23 cellular contexts compared by ENCODE assay signal in the genomic region with DNA sequence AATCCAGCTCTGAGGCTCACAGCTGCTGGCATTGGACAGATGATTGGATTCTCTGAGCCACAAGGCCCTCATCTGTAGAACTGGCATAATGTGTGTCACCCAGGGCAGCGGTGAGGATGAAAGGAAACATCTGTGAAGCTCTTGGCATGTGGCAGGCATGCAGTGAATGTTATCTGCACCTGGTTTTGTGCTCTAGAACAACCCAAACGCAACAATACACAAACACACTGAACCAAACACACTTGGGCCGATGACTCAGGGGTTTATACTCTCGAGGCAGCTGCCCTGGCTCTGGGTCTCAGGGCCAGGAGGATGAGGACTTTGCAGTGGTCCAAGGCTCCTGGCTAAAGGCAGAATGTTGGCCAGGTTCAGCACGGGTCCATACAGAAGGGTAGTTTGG.
A peak's percentile ranks its signal among the peaks of the same experiment; 100 is the strongest.
DNase-seq lines count a peak whose midpoint lies in the region; ATAC-seq and TF ChIP-seq lines count a peak whose summit lies in the region.
"Had no signal": no experiment of that assay in that cellular context is flagged by ENCODE, and none has a peak within 500 bp of the region (broad histone marks: within the 10 kb centered on the region; RNA-seq: fewer than 3 reads in every experiment).

No MANE protein-coding gene starts in this region.

- intact Hi-C loops in OCI-LY7 (cut with micrococcal nuclease; ENCODE audit: unreplicated experiment) = no loop called here

- H4K20me1 ChIP-seq in OCI-LY7 (ENCODE audit: insufficient read depth, low read length) = no peaks in the 10 kb centered on the region

- H3K4me3 ChIP-seq in AG04450 (ENCODE audit: low read depth, low read length) (no peak overlapping the region), fibroblast of pulmonary artery (replicated peaks; ENCODE audit: low read depth, low read length) (no peak overlapping the region), OCI-LY7 (ENCODE audit: low read depth, low read length, poor library complexity, severe bottlenecking) (no peak overlapping the region)
- H3K4me3 ChIP-seq: A549, cardiac muscle cell, HAP-1, K562, lower lobe of right lung, tibial nerve had no signal

- H3K27ac ChIP-seq in AG04450 (ENCODE audit: low read depth, low read length) (peak overlapping the region; percentile 25), OCI-LY7 (ENCODE audit: low read depth, low read length, poor library complexity, severe bottlenecking) (no peak overlapping the region)
- H3K27ac ChIP-seq: A549, cardiac muscle cell, lower lobe of right lung, tibial nerve had no signal

- H3K79me2 ChIP-seq in OCI-LY7 (ENCODE audit: insufficient read depth, low read depth, low read length) = no peaks in the 10 kb centered on the region

- POLR2A ChIA-PET in AG04450 (lab: Yijun Ruan, JAX) = interaction anchor here (1.0 to 1.4 kb wide), 2 partner anchors 14 to 36 kb away, joined by 4 read pairs; no protein-coding TSS in a partner anchor
- POLR2A ChIA-PET in OCI-LY7 (lab: Charles Lee) = no interaction called here

- H3K9me3 ChIP-seq in AG04450 (ENCODE audit: control insufficient read depth, insufficient read depth, low read length) (no peaks in the 10 kb centered on the region), OCI-LY7 (ENCODE audit: low read length) (no peaks in the 10 kb centered on the region)
- H3K9me3 ChIP-seq: A549, HAP-1, lower lobe of right lung, tibial nerve had no signal

- no peaks in the 10 kb centered on the region for H3K4me1 ChIP-seq in OCI-LY7 (ENCODE audit: insufficient read depth, low read length, poor library complexity, severe bottlenecking)
- H3K4me1 ChIP-seq: A549, HAP-1, lower lobe of right lung, tibial nerve had no signal

- CTCF ChIA-PET in AG04450 (lab: Charles Lee) (interaction anchor here (1.5 kb wide), 1 partner anchor 159 kb away, joined by 3 read pairs; no protein-coding TSS in a partner anchor), OCI-LY7 (lab: Charles Lee; ENCODE audit: unreplicated experiment) (interaction anchor here (0.6 kb wide), 1 partner anchor 308 kb away, joined by 3 read pairs; no protein-coding TSS in a partner anchor)

- BruUV-seq in OCI-LY7 (replicated peaks; lab: Mats Ljungman, UMichigan) = no TSS peak

- H3K36me3 ChIP-seq in OCI-LY7 (ENCODE audit: insufficient read depth, low read length) = no peaks in the 10 kb centered on the region

- DNase-seq in AG04450 (ENCODE audit: low read depth, low spot score) = peak; percentile 74
- DNase-seq in LHCN-M2 (ENCODE audit: low read depth) = peak; percentile 73
- DNase-seq in fibroblast of pulmonary artery (ENCODE audit: low read depth) = peak; percentile 54
- DNase-seq in occipital lobe (lab: John Stamatoyannopoulos, UW) = peak; percentile 15
- no peak for DNase-seq in OCI-LY7 (ENCODE audit: low spot score)
- no peak for DNase-seq in NAMALWA (ENCODE audit: low spot score)
- no peak for DNase-seq in activated gamma-delta T cell treated with Interleukin-2 at 50 U/mL for 16 hours
- DNase-seq: activated CD4-positive, alpha-beta T cell treated with anti-CD3 and anti-CD28 coated beads, Interleukin-2, amount 50 U/mL, for 48 hours; activated naive CD4-positive, alpha-beta T cell treated with anti-CD3 and anti-CD28 coated beads, Interleukin-2, amount 50 U/mL, for 16 hours; DMS79 treated with DMSO at 0.1 percent for 48 hours; GF-D8; lower lobe of right lung; NCI-H1417 treated with DMSO at 0.1 percent for 48 hours; NCI-H446; NCI-H774; RPMI8226 had no signal

- no peak overlapping the region for H3K4me2 ChIP-seq in OCI-LY7 (ENCODE audit: low read length)
- H3K4me2 ChIP-seq: A549 had no signal

- H2AFZ ChIP-seq in OCI-LY7 (ENCODE audit: low read length) = no peak overlapping the region

- H3K27me3 ChIP-seq in AG04450 (ENCODE audit: control insufficient read depth, insufficient read depth, low read length) = no peaks in the 10 kb centered on the region
- H3K27me3 ChIP-seq: cardiac muscle cell, tibial nerve had no signal

- no peak for ATAC-seq in HG02870 (IDR thresholded peaks at IDR 0.05; ENCODE audit: unreplicated experiment)
- ATAC-seq: A549; activated CD4-positive, CD25-positive, alpha-beta regulatory T cell treated with anti-CD3 and anti-CD28 coated beads, Interleukin-2, amount 50 U/mL, for 24 hours; K562; lower lobe of right lung had no signal

- TF ChIP-seq CTCF in AG04450 (IDR thresholded peaks at IDR 0.05; ENCODE audit: low read depth, low read length) = no peak
- TF ChIP-seq CTCF in fibroblast of pulmonary artery (IDR thresholded peaks at IDR 0.05; ENCODE audit: low read length, missing control alignments) = no peak
- TF ChIP-seq CTCF in OCI-LY7 (conservative IDR thresholded peaks at IDR 0.05; ENCODE audit: low read length) = no peak

- no peaks in the 10 kb centered on the region for H3K9me2 ChIP-seq in OCI-LY7 (ENCODE audit: insufficient read depth, low read length)

Comparison
In these comparisons a context has a peak if more than half of its experiments do, and no peak if none do; other contexts are left out.
1. DNase-seq: peak in AG04450 (single experiment), LHCN-M2 (single experiment), fibroblast of pulmonary artery (single experiment) and occipital lobe (single experiment); none in OCI-LY7 (single experiment), NAMALWA (single experiment) and activated gamma-delta T cell treated with Interleukin-2 at 50 U/mL for 16 hours (single experiment).